14 cellular contexts compared by ENCODE assay signal in genomic region chr22:46753360-46753759, GRCh38. TPM values are rescaled to one million over a fixed set of nuclear protein-coding genes. Genes with fewer than 3 reads are reported as not detected.
DNase-seq lines count a peak whose midpoint lies in the region; ATAC-seq, FAIRE-seq and TF ChIP-seq lines count a peak whose summit lies in the region.
"Had no signal": no experiment of that assay in that cellular context is flagged by ENCODE, and none has a peak within 500 bp of the region (broad histone marks: within the 10 kb centered on the region; RNA-seq: fewer than 3 reads in every experiment).

No MANE protein-coding gene starts in this region.

- H3K27me3 ChIP-seq in adipocyte (replicated peaks; ENCODE audit: control insufficient read depth, insufficient read depth, low read length) (no peaks in the 10 kb centered on the region), right atrium auricular region (no peaks in the 10 kb centered on the region), sigmoid colon (no peaks in the 10 kb centered on the region), testis (no peaks in the 10 kb centered on the region)

- H3K4me1 ChIP-seq in A549 (peaks cover 40% of the 10 kb centered on the region), adipocyte (ENCODE audit: control insufficient read depth, insufficient read depth, low read length) (peaks cover 34% of the 10 kb centered on the region), right atrium auricular region (peaks cover 0 to 63% of the 10 kb centered on the region in 2 donors), sigmoid colon (peaks cover 0 to 52% (median 43%) of the 10 kb centered on the region in 4 donors), testis (peaks cover 3% of the 10 kb centered on the region)

- TF ChIP-seq POLR2A in A549 (IDR thresholded peaks at IDR 0.05; ENCODE audit: low read length) (no peak), sigmoid colon (IDR thresholded peaks at IDR 0.05) (no peak), testis (IDR thresholded peaks at IDR 0.05) (no peak)

- H3K27ac ChIP-seq in A549, result peak overlapping the region; percentile 92 to 96
- H3K27ac ChIP-seq in right atrium auricular region, result peak overlapping the region; percentile 92 to 95
- H3K27ac ChIP-seq in sigmoid colon, result peak overlapping the region; percentile 67 to 81 (median 72)
- no peak overlapping the region for H3K27ac ChIP-seq in testis

- CTCF ChIA-PET in A549 (lab: Yijun Ruan, JAX), result interaction anchor here (1.1 to 1.8 kb wide), 3 partner anchors 9 to 46 kb away, joined by 3 to 4 read pairs (median 4); no protein-coding TSS in a partner anchor

- no peak for FAIRE-seq in A549 (lab: Jason Lieb, UNC)
- FAIRE-seq: RCC 7860 had no signal

- no peak for TF ChIP-seq CTCF in A549 (IDR thresholded peaks at IDR 0.05)
- no peak for TF ChIP-seq CTCF in right atrium auricular region (IDR thresholded peaks at IDR 0.05)
- TF ChIP-seq CTCF in sigmoid colon (IDR thresholded peaks at IDR 0.05), result no peak
- TF ChIP-seq CTCF in testis (IDR thresholded peaks at IDR 0.05), result no peak

- intact Hi-C loops in sigmoid colon (cut with DNase I), result no loop called here
- intact Hi-C loops in testis (cut with DNase I; ENCODE audit: low total_unique reads), result no loop called here

- H3K36me3 ChIP-seq in adipocyte (ENCODE audit: control insufficient read depth, insufficient read depth, low read length, severe bottlenecking), result no peaks in the 10 kb centered on the region
- no peaks in the 10 kb centered on the region for H3K36me3 ChIP-seq in right atrium auricular region
- H3K36me3 ChIP-seq in sigmoid colon, result no peaks in the 10 kb centered on the region
- H3K36me3 ChIP-seq in testis (ENCODE audit: low read depth, missing control alignments), result no peaks in the 10 kb centered on the region

- TF ChIP-seq EP300 in A549 (IDR thresholded peaks at IDR 0.05) (no peak), sigmoid colon (IDR thresholded peaks at IDR 0.05) (no peak)

- WGBS in A549 (ENCODE audit: missing lambda C conversion rate), result 95% methylated on average over 4 of the region's 8 CpGs
- 83 to 92% methylated on average over 8 of the region's 8 CpGs for WGBS in sigmoid colon, 2 donors
- 84 to 94% methylated on average over 8 of the region's 8 CpGs for WGBS in testis, 2 donors

- POLR2A ChIA-PET in A549 (lab: Yijun Ruan, JAX), result interaction anchor here (1.3 to 1.7 kb wide), 2 partner anchors 9 to 10 kb away, joined by 3 to 16 read pairs; partner anchors contain the start of gene TBC1D22A

- TF ChIP-seq RAD21 in A549 (conservative IDR thresholded peaks at IDR 0.05 in 1 of 2, IDR thresholded peaks at IDR 0.05 in 1 of 2), result no peak

- ATAC-seq in A549 (no peak), GM18909 (IDR thresholded peaks at IDR 0.05; ENCODE audit: poor library complexity, unreplicated experiment) (no peak)
- ATAC-seq: stimulated activated naive CD8-positive, alpha-beta T cell treated with anti-CD3 and anti-CD28 coated beads, Interleukin-15, Interleukin-2, amounts not matched to agents 100 U/mL and 50 U/mL, for 24 hours had no signal

- no peak for DNase-seq in A549 (ENCODE audit: low read depth in 1 of 2, low spot score in 1 of 2)
- DNase-seq in adipocyte (ENCODE audit: low read depth), result no peak
- no peak for DNase-seq in right atrium auricular region (ENCODE audit: low spot score)
- DNase-seq in sigmoid colon, result no peak
- DNase-seq in SIG-M5 treated with dmso at 0.1 percent for 504 hours (lab: John Stamatoyannopoulos, UW; ENCODE audit: unreplicated experiment), result no peak
- no peak for DNase-seq in testis
- DNase-seq in NCI-H2081 treated with DMSO at 0.1 percent for 48 hours (lab: John Stamatoyannopoulos, UW), result no peak
- DNase-seq: activated CD8-positive, alpha-beta memory T cell treated with anti-CD3 and anti-CD28 coated beads, Interleukin-2, amount 50 U/mL, for 4 hours; GDM1; MM.1S; NCI-H345; stimulated activated naive CD8-positive, alpha-beta T cell treated with anti-CD3 and anti-CD28 coated beads, Interleukin-15, Interleukin-2, amounts not matched to agents 100 U/mL and 50 U/mL, for 24 hours had no signal

- H3K9me3 ChIP-seq in A549, result peaks cover 11% of the 10 kb centered on the region; the same call in 2 of the 3 replicates
- H3K9me3 ChIP-seq in adipocyte (ENCODE audit: control insufficient read depth, low read length), result no peaks in the 10 kb centered on the region
- no peaks in the 10 kb centered on the region for H3K9me3 ChIP-seq in right atrium auricular region
- H3K9me3 ChIP-seq in sigmoid colon, result no peaks in the 10 kb centered on the region
- H3K9me3 ChIP-seq in testis, result no peaks in the 10 kb centered on the region

- H3K4me3 ChIP-seq in A549, result no peak overlapping the region
- peak overlapping the region; percentile 72 for H3K4me3 ChIP-seq in adipocyte (ENCODE audit: low read length)
- H3K4me3 ChIP-seq in right atrium auricular region, result no peak overlapping the region
- no peak overlapping the region for H3K4me3 ChIP-seq in sigmoid colon
- H3K4me3 ChIP-seq in testis, result no peak overlapping the region

- H3K9ac ChIP-seq in adipocyte (ENCODE audit: low read length), result peak overlapping the region; percentile 85

- H3K4me2 ChIP-seq in A549, result peak overlapping the region; percentile 59; the same call in 1 of the 3 replicates

TF ChIP-seq in A549, 52 proteins besides CTCF, POLR2A, EP300 and RAD21:
- TF ChIP-seq EHMT2 (IDR thresholded peaks at IDR 0.05; ENCODE audit: low read depth) (no peak), MAZ (IDR thresholded peaks at IDR 0.05; ENCODE audit: borderline replicate concordance, low read depth, low read length) (no peak), RFX5 (IDR thresholded peaks at IDR 0.05) (no peak), POLR2AphosphoS2 (conservative IDR thresholded peaks at IDR 0.05; ENCODE audit: low read length) (no peak), PBX3 (IDR thresholded peaks at IDR 0.05) (no peak), NPAS2 (CRISPR knock-in tag; IDR thresholded peaks at IDR 0.05; ENCODE audit: borderline replicate concordance) (no peak), ATOH8 (CRISPR knock-in tag; IDR thresholded peaks at IDR 0.05; ENCODE audit: low read depth) (no peak), USF2 (IDR thresholded peaks at IDR 0.05) (no peak), ZC3H11A (IDR thresholded peaks at IDR 0.05) (no peak), MYC (IDR thresholded peaks at IDR 0.05; ENCODE audit: borderline replicate concordance, low read length) (no peak), ZFP36 (IDR thresholded peaks at IDR 0.05; ENCODE audit: borderline replicate concordance, partially characterized antibody) (no peak)

RNA-seq across cellular contexts. Expression of gene TBC1D22A, which starts 9.1 kb away (rescaled TPM):
- polyA plus RNA-seq in A549 (2011; rRNA removed) (10.4 and 10.8 TPM in 2 replicates), A549 (2017; fragmentation: RNase III; extraction: RNeasy Plus Mini Kit Qiagen cat#74134 plus additional on column Dnase treatment) (8.2 to 9.7 TPM (median 8.9 TPM) in 3 replicates), sigmoid colon (10 to 100 TPM; 19.2 to 34.6 (median 19.4) TPM), testis (ENCODE audit: insufficient read depth, low read depth, low replicate concordance) (16.6 TPM)
- 11.2 and 11.7 TPM in 2 replicates for polyA plus RNA-seq in A549 (2012; cell fraction: cytosol; rRNA removed)
- 11.0 and 12.8 TPM in 2 replicates for polyA plus RNA-seq in A549 (2012; cell fraction: nucleus; rRNA removed)
- 8.2 and 12.6 TPM in 2 replicates for polyA minus RNA-seq in A549 (2011; rRNA and poly(A)+ RNA removed)
- total RNA-seq in right atrium auricular region (10 to 100 TPM; 11.5 to 15.4 TPM), sigmoid colon (10 to 100 TPM; 13.6 to 14.3 (median 13.8) TPM), testis (10 to 100 TPM; 28.5 to 32.8 TPM)

RNA-seq across cellular contexts. Expression of gene CERK, which starts 15.3 kb away (rescaled TPM):
- polyA plus RNA-seq in A549 (2011; rRNA removed) (13.1 and 17.7 TPM in 2 replicates), A549 (2017; fragmentation: RNase III; extraction: RNeasy Plus Mini Kit Qiagen cat#74134 plus additional on column Dnase treatment) (13.8 to 15.6 TPM (median 15.6 TPM) in 3 replicates), sigmoid colon (10 to 100 TPM; 26.1 to 29.5 (median 26.4) TPM), testis (ENCODE audit: insufficient read depth, low read depth, low replicate concordance) (21.3 TPM)
- polyA plus RNA-seq in A549 (2012; cell fraction: cytosol; rRNA removed), result 9.7 and 12.6 TPM in 2 replicates
- 9.7 and 13.4 TPM in 2 replicates for polyA plus RNA-seq in A549 (2012; cell fraction: nucleus; rRNA removed)
- 16.0 and 23.4 TPM in 2 replicates for polyA minus RNA-seq in A549 (2011; rRNA and poly(A)+ RNA removed)
- total RNA-seq in right atrium auricular region (10 to 100 TPM; 46.0 to 59.8 TPM), sigmoid colon (10 to 100 TPM; 23.9 to 45.5 (median 29.2) TPM), testis (10 to 100 TPM; 14.0 to 17.0 TPM)

Comparison
In these comparisons a context has a peak if more than half of its experiments do, and no peak if none do; other contexts are left out.
1. H3K27ac ChIP-seq: peak in A549 (2 of 2), right atrium auricular region (2 of 2) and sigmoid colon (4 of 4); none in testis (0 of 2).